Comparison of ENCODE assay signal across 1 cellular context in genomic region chr17:4944554-4945175, GRCh38.
TF ChIP-seq lines count a peak whose summit lies in the region.

No MANE protein-coding gene starts in this region.

TF ChIP-seq in GM23338, 12 proteins besides CTCF, POLR2A, EP300 and RAD21 (continued from another document):
- TF ChIP-seq ZNF462 (CRISPR knock-in tag; IDR thresholded peaks at IDR 0.05) (no peak), POLR2AphosphoS5 (IDR thresholded peaks at IDR 0.05; ENCODE audit: low read depth) (no peak; the same call in 1 of the 2 replicates), ETS1 (IDR thresholded peaks at IDR 0.05) (no peak), REST (IDR thresholded peaks at IDR 0.05; ENCODE audit: unreplicated experiment) (no peak), ZNF331 (CRISPR knock-in tag; IDR thresholded peaks at IDR 0.05; ENCODE audit: low read depth) (no peak), EZH2phosphoT487 (IDR thresholded peaks at IDR 0.05; ENCODE audit: unreplicated experiment) (no peak), NANOG (IDR thresholded peaks at IDR 0.05; ENCODE audit: borderline replicate concordance) (no peak), ZNF114 (CRISPR knock-in tag; IDR thresholded peaks at IDR 0.05) (no peak), STAT1 (IDR thresholded peaks at IDR 0.05; ENCODE audit: unreplicated experiment) (no peak), CREB1 (CRISPR knock-in tag; IDR thresholded peaks at IDR 0.05; ENCODE audit: low read depth) (no peak), JUNB (IDR thresholded peaks at IDR 0.05; ENCODE audit: unreplicated experiment) (no peak)
TF ChIP-seq in GM23338: peak in this region for 0.
